Comparison of ENCODE assay signal across 11 cellular contexts in the genomic region with DNA sequence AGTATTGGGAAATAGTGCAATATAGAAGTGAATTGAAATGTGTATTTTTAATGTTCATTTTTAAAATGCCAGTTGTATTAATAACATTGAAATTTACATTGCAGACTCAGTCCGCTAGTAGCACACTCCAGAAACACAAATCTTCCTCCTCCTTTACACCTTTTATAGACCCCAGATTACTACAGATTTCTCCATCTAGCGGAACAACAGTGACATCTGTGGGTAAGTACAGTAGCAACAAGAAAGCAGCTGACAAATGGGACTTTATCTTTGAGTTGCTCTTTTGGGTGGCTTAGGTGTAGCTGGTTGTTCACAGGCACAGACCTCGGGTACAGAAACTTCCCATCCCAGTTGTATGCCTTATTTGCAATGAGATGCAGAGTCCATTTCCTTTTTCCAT.
DNase-seq lines count a peak whose midpoint lies in the region; ATAC-seq and TF ChIP-seq lines count a peak whose summit lies in the region.
"Had no signal": no experiment of that assay in that cellular context is flagged by ENCODE, and none has a peak within 500 bp of the region (broad histone marks: within the 10 kb centered on the region; RNA-seq: fewer than 3 reads in every experiment).

No MANE protein-coding gene starts in this region.

- H3K4me3 Mint-ChIP-seq in activated CD8-positive, alpha-beta T cell treated with anti-CD3 and anti-CD28 coated beads for 36 hours, result no peak overlapping the region
- H3K4me3 Mint-ChIP-seq in activated CD8-positive, alpha-beta T cell treated with anti-CD3 and anti-CD28 coated beads, Interleukin-2, amount 10 ng/mL, durations not matched to agents 7 days and 5 days, result no peak overlapping the region

- intact Hi-C loops in activated CD8-positive, alpha-beta T cell treated with anti-CD3 and anti-CD28 coated beads for 36 hours (cut with micrococcal nuclease), result no loop called here

- peak; percentile 10 for DNase-seq in activated CD8-positive, alpha-beta T cell treated with anti-CD3 and anti-CD28 coated beads for 36 hours
- no peak for DNase-seq in activated CD8-positive, alpha-beta T cell treated with anti-CD3 and anti-CD28 coated beads, Interleukin-2, amount 10 ng/mL, durations not matched to agents 7 days and 5 days
- DNase-seq in NB4 (ENCODE audit: low read depth) (peak; percentile 50), choroid plexus epithelial cell (ENCODE audit: low read depth) (peak; percentile 38), superior temporal gyrus (ENCODE audit: extremely low spot score) (peak; percentile 44), glomerular visceral epithelial cell (ENCODE audit: extremely low spot score) (no peak)
- no peak for DNase-seq in NK-92 treated with Interleukin-12 subunit alpha and Interleukin-12 subunit beta, amount 100 ng/mL, for 24 hours (lab: John Stamatoyannopoulos, UW)
- DNase-seq: Calu3, MG63, pancreas had no signal

- CTCF ChIA-PET in activated CD8-positive, alpha-beta T cell treated with anti-CD3 and anti-CD28 coated beads for 36 hours (lab: Charles Lee), result interaction anchor here (0.6 to 3.4 kb wide), 7 partner anchors 8 to 457 kb away, joined by 3 to 28 read pairs (median 3); no protein-coding TSS in a partner anchor
- CTCF ChIA-PET in activated CD8-positive, alpha-beta T cell treated with anti-CD3 and anti-CD28 coated beads, Interleukin-2, amount 10 ng/mL, durations not matched to agents 7 days and 5 days (lab: Charles Lee), result interaction anchor here (1.0 to 3.5 kb wide), 6 partner anchors 10 to 532 kb away, joined by 3 to 17 read pairs (median 4); no protein-coding TSS in a partner anchor

- no peaks in the 10 kb centered on the region for H3K4me1 Mint-ChIP-seq in activated CD8-positive, alpha-beta T cell treated with anti-CD3 and anti-CD28 coated beads for 36 hours (ENCODE audit: low read depth)
- peaks cover 6% of the 10 kb centered on the region for H3K4me1 Mint-ChIP-seq in activated CD8-positive, alpha-beta T cell treated with anti-CD3 and anti-CD28 coated beads, Interleukin-2, amount 10 ng/mL, durations not matched to agents 7 days and 5 days (ENCODE audit: low read depth)

- no peak for TF ChIP-seq POLR2A in NB4 (IDR thresholded peaks at IDR 0.05; ENCODE audit: extremely low read depth, insufficient read length)

- no peak for ATAC-seq in activated CD8-positive, alpha-beta T cell treated with anti-CD3 and anti-CD28 coated beads for 36 hours
- ATAC-seq in activated CD8-positive, alpha-beta T cell treated with anti-CD3 and anti-CD28 coated beads, Interleukin-2, amount 10 ng/mL, durations not matched to agents 7 days and 5 days, result no peak
- ATAC-seq in HG03135 (IDR thresholded peaks at IDR 0.05; ENCODE audit: unreplicated experiment), result no peak
- ATAC-seq: pancreas had no signal

- no peak overlapping the region for H3K4me3 ChIP-seq in NB4 (ENCODE audit: low read depth, low read length)
- no peak overlapping the region for H3K4me3 ChIP-seq in choroid plexus epithelial cell (ENCODE audit: low read depth, low read length)
- H3K4me3 ChIP-seq: MG63, pancreas had no signal

- TF ChIP-seq CTCF in activated CD8-positive, alpha-beta T cell treated with anti-CD3 and anti-CD28 coated beads for 36 hours (IDR thresholded peaks at IDR 0.05), result no peak
- TF ChIP-seq CTCF in NB4 (IDR thresholded peaks at IDR 0.05; ENCODE audit: low read depth, low read length) (peak; percentile 20), choroid plexus epithelial cell (conservative IDR thresholded peaks at IDR 0.05; ENCODE audit: low read depth, low read length) (peak; percentile 44)

- H3K27ac Mint-ChIP-seq in activated CD8-positive, alpha-beta T cell treated with anti-CD3 and anti-CD28 coated beads for 36 hours, result no peak overlapping the region
- H3K27ac Mint-ChIP-seq in activated CD8-positive, alpha-beta T cell treated with anti-CD3 and anti-CD28 coated beads, Interleukin-2, amount 10 ng/mL, durations not matched to agents 7 days and 5 days, result no peak overlapping the region

- H3K36me3 Mint-ChIP-seq in activated CD8-positive, alpha-beta T cell treated with anti-CD3 and anti-CD28 coated beads for 36 hours (ENCODE audit: low read depth), result peaks cover 19% of the 10 kb centered on the region
- peaks cover 71% of the 10 kb centered on the region for H3K36me3 Mint-ChIP-seq in activated CD8-positive, alpha-beta T cell treated with anti-CD3 and anti-CD28 coated beads, Interleukin-2, amount 10 ng/mL, durations not matched to agents 7 days and 5 days (ENCODE audit: low read depth)

- POLR2A ChIA-PET in activated CD8-positive, alpha-beta T cell treated with anti-CD3 and anti-CD28 coated beads for 36 hours (lab: Charles Lee), result interaction anchor here (1.3 kb wide), 1 partner anchor 14 kb away, joined by 3 read pairs; no protein-coding TSS in a partner anchor
- POLR2A ChIA-PET in activated CD8-positive, alpha-beta T cell treated with anti-CD3 and anti-CD28 coated beads, Interleukin-2, amount 10 ng/mL, durations not matched to agents 7 days and 5 days (lab: Charles Lee), result no interaction called here

- no peaks in the 10 kb centered on the region for H3K27me3 Mint-ChIP-seq in activated CD8-positive, alpha-beta T cell treated with anti-CD3 and anti-CD28 coated beads for 36 hours
- no peaks in the 10 kb centered on the region for H3K27me3 Mint-ChIP-seq in activated CD8-positive, alpha-beta T cell treated with anti-CD3 and anti-CD28 coated beads, Interleukin-2, amount 10 ng/mL, durations not matched to agents 7 days and 5 days (ENCODE audit: low read depth)

- no peaks in the 10 kb centered on the region for H3K9me3 Mint-ChIP-seq in activated CD8-positive, alpha-beta T cell treated with anti-CD3 and anti-CD28 coated beads for 36 hours
- no peaks in the 10 kb centered on the region for H3K9me3 Mint-ChIP-seq in activated CD8-positive, alpha-beta T cell treated with anti-CD3 and anti-CD28 coated beads, Interleukin-2, amount 10 ng/mL, durations not matched to agents 7 days and 5 days (ENCODE audit: insufficient read depth)

Comparison
In these comparisons a context has a peak if more than half of its experiments do, and no peak if none do; other contexts are left out.
1. DNase-seq: peak in activated CD8-positive, alpha-beta T cell treated with anti-CD3 and anti-CD28 coated beads for 36 hours (single experiment), NB4 (single experiment), choroid plexus epithelial cell (single experiment) and superior temporal gyrus (single experiment); none in activated CD8-positive, alpha-beta T cell treated with anti-CD3 and anti-CD28 coated beads, Interleukin-2, amount 10 ng/mL, durations not matched to agents 7 days and 5 days (single experiment), glomerular visceral epithelial cell (single experiment) and NK-92 treated with Interleukin-12 subunit alpha and Interleukin-12 subunit beta, amount 100 ng/mL, for 24 hours (single experiment).